Comparison of ENCODE assay signal across 8 cellular contexts in genomic region chr15:85730001-85730820, GRCh38.
DNase-seq lines count a peak whose midpoint lies in the region; ATAC-seq, FAIRE-seq and TF ChIP-seq lines count a peak whose summit lies in the region.

No MANE protein-coding gene starts in this region.

- H3K9me1 ChIP-seq in keratinocyte (ENCODE audit: control insufficient read depth, extremely low read depth, insufficient read depth, low read length): no peaks in the 10 kb centered on the region

- H3K4me1 ChIP-seq in breast epithelium (no peaks in the 10 kb centered on the region), keratinocyte (ENCODE audit: control insufficient read depth, extremely low read depth, insufficient read depth, low read length) (no peaks in the 10 kb centered on the region)

- no peak overlapping the region for H2AFZ ChIP-seq in keratinocyte (ENCODE audit: control insufficient read depth, low read length)

- FAIRE-seq in keratinocyte (lab: Jason Lieb, UNC): peak; percentile 83

- no peak overlapping the region for H3K9ac ChIP-seq in keratinocyte (ENCODE audit: control insufficient read depth, extremely low read depth, insufficient read depth, low read length)

- TF ChIP-seq CTCF in breast epithelium (IDR thresholded peaks at IDR 0.05) (peak in 2 of 3 donors; percentile 79 to 91), keratinocyte (optimal IDR thresholded peaks at IDR 0.05 in 1 of 3, IDR thresholded peaks at IDR 0.05 in 1 of 3, conservative IDR thresholded peaks at IDR 0.05 in 1 of 3; ENCODE audit: extremely low read depth in 1 of 3, insufficient read depth in 2 of 3, low read length in 3 of 3) (peak; percentile 64 to 76 (median 76))

- dilution Hi-C loops in keratinocyte (cut with MboI; ENCODE audit: extremely low pct_ligation_motif_present, low sequenced_read_pairs): no loop called here

- no peak overlapping the region for H3K4me2 ChIP-seq in keratinocyte (ENCODE audit: control insufficient read depth, extremely low read depth, insufficient read depth, low read depth, low read length)

- H4K20me1 ChIP-seq in keratinocyte (ENCODE audit: control insufficient read depth, extremely low read depth, insufficient read depth, low read length): no peaks in the 10 kb centered on the region

- H3K27ac ChIP-seq in breast epithelium: peak overlapping the region in 1 of 2 donors; percentile 41
- no peak overlapping the region for H3K27ac ChIP-seq in keratinocyte (ENCODE audit: control insufficient read depth, insufficient read depth, low read length)

- intact Hi-C loops in breast epithelium (cut with DNase I; ENCODE audit: low total_unique reads): loop anchor here (10.0 kb wide), 1 partner anchor 105 kb away; no protein-coding TSS in a partner anchor

- H3K4me3 ChIP-seq in breast epithelium: no peak overlapping the region
- H3K4me3 ChIP-seq in keratinocyte (ENCODE audit: control insufficient read depth in 2 of 3, extremely low read depth in 1 of 3, insufficient read depth in 2 of 3, low read depth in 1 of 3, low read length in 3 of 3): no peak overlapping the region

- no peak for TF ChIP-seq POLR2A in breast epithelium (IDR thresholded peaks at IDR 0.05)

- ATAC-seq in GM21529 (IDR thresholded peaks at IDR 0.05; ENCODE audit: unreplicated experiment): peak; percentile 88
- peak; percentile 74 for ATAC-seq in stimulated activated naive CD8-positive, alpha-beta T cell treated with anti-CD3 and anti-CD28 coated beads, Interleukin-15, Interleukin-2, amounts not matched to agents 100 U/mL and 50 U/mL, for 24 hours
- no peak for ATAC-seq in GM21717 (IDR thresholded peaks at IDR 0.05; ENCODE audit: unreplicated experiment)

- H3K27me3 ChIP-seq in breast epithelium (no peaks in the 10 kb centered on the region), keratinocyte (ENCODE audit: control insufficient read depth, extremely low read depth, insufficient read depth, low read length) (no peaks in the 10 kb centered on the region)

- H3K79me2 ChIP-seq in keratinocyte (ENCODE audit: control insufficient read depth, insufficient read depth, low read length): no peaks in the 10 kb centered on the region

- DNase-seq in DMS53 treated with DMSO at 0.1 percent for 48 hours (lab: John Stamatoyannopoulos, UW; ENCODE audit: unreplicated experiment) (peak; percentile 43), M059J (ENCODE audit: low read depth) (peak; percentile 63), SHP77 treated with DMSO at 0.1 percent for 48 hours (lab: John Stamatoyannopoulos, UW) (peak; percentile 30), breast epithelium (ENCODE audit: low spot score in 2 of 2) (no peak), keratinocyte (ENCODE audit: low read depth, low spot score) (peak; percentile 35)
- peak; percentile 35 for DNase-seq in stimulated activated naive CD8-positive, alpha-beta T cell treated with anti-CD3 and anti-CD28 coated beads, Interleukin-15, Interleukin-2, amounts not matched to agents 100 U/mL and 50 U/mL, for 24 hours

- H3K9me3 ChIP-seq in breast epithelium (peaks cover 0 to 13% of the 10 kb centered on the region in 2 donors), keratinocyte (ENCODE audit: control insufficient read depth, low read depth, low read length) (peaks cover 3% of the 10 kb centered on the region)

- no peaks in the 10 kb centered on the region for H3K36me3 ChIP-seq in breast epithelium
- peaks cover 13 to 20% of the 10 kb centered on the region in 2 experiments for H3K36me3 ChIP-seq in keratinocyte (ENCODE audit: control insufficient read depth in 2 of 2, extremely low read depth in 1 of 2, insufficient read depth in 2 of 2, low read length in 2 of 2)

Comparison
In these comparisons a context has a peak if more than half of its experiments do, and no peak if none do; other contexts are left out.
1. DNase-seq: peak in DMS53 treated with DMSO at 0.1 percent for 48 hours (single experiment), M059J (single experiment), SHP77 treated with DMSO at 0.1 percent for 48 hours (single experiment), keratinocyte (single experiment) and stimulated activated naive CD8-positive, alpha-beta T cell treated with anti-CD3 and anti-CD28 coated beads, Interleukin-15, Interleukin-2, amounts not matched to agents 100 U/mL and 50 U/mL, for 24 hours (single experiment); none in breast epithelium (0 of 2).